In genomic region chrX:69025802-69026301, GRCh38 we compare ENCODE assay signal across 18 cellular contexts.
DNase-seq lines count a peak whose midpoint lies in the region; ATAC-seq, FAIRE-seq and TF ChIP-seq lines count a peak whose summit lies in the region.
"Had no signal": no experiment of that assay in that cellular context is flagged by ENCODE, and none has a peak within 500 bp of the region (broad histone marks: within the 10 kb centered on the region; RNA-seq: fewer than 3 reads in every experiment).

No MANE protein-coding gene starts in this region.

- H4K20me1 ChIP-seq in H1 (replicated peaks in 1 of 2; ENCODE audit: control insufficient read depth in 1 of 2, insufficient read depth in 2 of 2, low read length in 2 of 2), result no peaks in the 10 kb centered on the region

- H3K18ac ChIP-seq in H1 (ENCODE audit: extremely low read depth, low read length), result no peak overlapping the region

- no peak overlapping the region for H3K27ac ChIP-seq in H1 (ENCODE audit: low read depth, low read length)
- H3K27ac ChIP-seq: ascending aorta had no signal

- TF ChIP-seq POLR2A in NB4 (IDR thresholded peaks at IDR 0.05; ENCODE audit: extremely low read depth, insufficient read length) (no peak), H1 (IDR thresholded peaks at IDR 0.05; ENCODE audit: control extremely low read depth in 1 of 2, low read depth in 2 of 2, low read length in 2 of 2) (no peak)

- peaks cover 0 to 11% (median 3%) of the 10 kb centered on the region in 4 experiments; a peak in 5 of 7 replicates for H3K4me1 ChIP-seq in H1 (replicated peaks in 1 of 4; ENCODE audit: control insufficient read depth in 3 of 4, insufficient read depth in 4 of 4, low read length in 3 of 4)

- no peak for ATAC-seq in GM21526 (IDR thresholded peaks at IDR 0.05; ENCODE audit: low FRiP score, unreplicated experiment)
- ATAC-seq: K562; stimulated activated naive B cell treated with anti-CD40 and anti-IgM and Interleukin-4, amounts not matched to agents 10 μg/mL and 1 μg/mL and 100 μg/mL, for 72 hours; T-cell had no signal

- H2BK5ac ChIP-seq in H1 (ENCODE audit: low read depth, low read length), result no peak overlapping the region

- H3K79me1 ChIP-seq in H1 (ENCODE audit: low read depth, low read length), result no peaks in the 10 kb centered on the region

- H4K91ac ChIP-seq in H1 (replicated peaks; ENCODE audit: insufficient read length, low read length), result no peak overlapping the region

- no peaks in the 10 kb centered on the region for H3K23me2 ChIP-seq in H1 (ENCODE audit: low read depth, low read length)

- WGBS in H1 (ENCODE audit: extremely low coverage in 1 of 2, insufficient coverage in 1 of 2, insufficient read length in 1 of 2, insufficient replicate concordance in 2 of 2, low coverage in 1 of 2, low lambda C conversion rate in 2 of 2, missing lambda C conversion rate in 1 of 2), 2 experiments, result 85% methylated on average over 3 of the region's 4 CpGs; no CpG with 5 or more reads in 1 of the 2 experiments

- H3K23ac ChIP-seq in H1 (ENCODE audit: insufficient read length), result no peak overlapping the region

- POLR2A ChIA-PET in H1 (lab: Charles Lee; ENCODE audit: partially characterized antibody), result no interaction called here

- no peak overlapping the region for H3K4me2 ChIP-seq in H1 (ENCODE audit: insufficient read depth in 1 of 2, low read depth in 2 of 2, low read length in 2 of 2)

- H3K9ac ChIP-seq in H1 (replicated peaks in 1 of 4; ENCODE audit: extremely low read depth in 1 of 4, low read depth in 3 of 4, low read length in 3 of 4), result no peak overlapping the region

- H3K4me3 ChIP-seq in NB4 (ENCODE audit: low read depth, low read length), result no peak overlapping the region
- H3K4me3 ChIP-seq in H1 (ENCODE audit: extremely low read depth in 1 of 4, insufficient read depth in 2 of 4, low read depth in 3 of 4, low read length in 4 of 4), result no peak overlapping the region
- H3K4me3 ChIP-seq: ascending aorta, K562 had no signal

- no peak for FAIRE-seq in H1 (lab: Jason Lieb, UNC)
- FAIRE-seq in urothelium cell line (lab: Jason Lieb, UNC), result no peak
- FAIRE-seq: endometrium, K562 had no signal

- no peak for TF ChIP-seq CTCF in NB4 (IDR thresholded peaks at IDR 0.05; ENCODE audit: low read depth, low read length)
- TF ChIP-seq CTCF in H1 (IDR thresholded peaks at IDR 0.05; ENCODE audit: control extremely low read depth in 1 of 3, insufficient read depth in 1 of 3, low read depth in 1 of 3, low read length in 3 of 3), result no peak

- no peak overlapping the region for H2BK12ac ChIP-seq in H1 (ENCODE audit: low read depth, low read length)

- H2AFZ ChIP-seq in H1 (ENCODE audit: low read length), result no peak overlapping the region

- H3K14ac ChIP-seq in H1 (ENCODE audit: insufficient read length), result no peak overlapping the region

- H3K27me3 ChIP-seq in H1 (replicated peaks in 1 of 4; ENCODE audit: control insufficient read depth in 3 of 4, extremely low read depth in 1 of 4, insufficient read depth in 3 of 4, low read length in 3 of 4), result no peaks in the 10 kb centered on the region
- H3K27me3 ChIP-seq: ascending aorta, BE2C had no signal

- H3K36me3 ChIP-seq in H1 (ENCODE audit: control insufficient read depth in 2 of 4, insufficient read depth in 4 of 4, low read length in 3 of 4), result no peaks in the 10 kb centered on the region
- H3K36me3 ChIP-seq: ascending aorta, BE2C had no signal

- no peak overlapping the region for H3K4ac ChIP-seq in H1 (replicated peaks; ENCODE audit: insufficient read length, low read depth, low read length)

- H2BK120ac ChIP-seq in H1 (replicated peaks; ENCODE audit: low read depth, low read length), result no peak overlapping the region

- H2BK20ac ChIP-seq in H1 (ENCODE audit: low read length), result no peak overlapping the region

- no peak overlapping the region for H2BK15ac ChIP-seq in H1 (ENCODE audit: low read length)

- CTCF ChIA-PET in H1 (lab: Charles Lee; ENCODE audit: partially characterized antibody), result interaction anchor here (0.6 to 1.0 kb wide), 4 partner anchors 119 to 660 kb away, joined by 3 read pairs; no protein-coding TSS in a partner anchor

- no peak for TF ChIP-seq EP300 in H1 (IDR thresholded peaks at IDR 0.05; ENCODE audit: borderline replicate concordance in 1 of 2, low read depth in 2 of 2, low read length in 2 of 2)

- H3K9me3 ChIP-seq in H1 (ENCODE audit: insufficient read depth in 2 of 2, low read depth in 1 of 2, low read length in 1 of 2), result no peaks in the 10 kb centered on the region
- H3K9me3 ChIP-seq: ascending aorta, BE2C had no signal

- TF ChIP-seq RAD21 in H1 (IDR thresholded peaks at IDR 0.05 in 1 of 2, conservative IDR thresholded peaks at IDR 0.05 in 1 of 2; ENCODE audit: low read depth in 2 of 2, low read length in 2 of 2), result peak in 1 of 2 experiments; percentile 8; a peak in 2 of 4 replicates

- no peak overlapping the region for H4K5ac ChIP-seq in H1 (ENCODE audit: insufficient read length, low read depth, low read length)

- no peak overlapping the region for H2AK5ac ChIP-seq in H1 (ENCODE audit: low read depth, low read length)

- DNase-seq in CD1c-positive myeloid dendritic cell (ENCODE audit: extremely low spot score), result peak; percentile 1
- peak; percentile 47 for DNase-seq in NB4 (ENCODE audit: low read depth)
- DNase-seq in H1 (ENCODE audit: low read depth in 1 of 2, low spot score in 2 of 2), result no peak
- peak; percentile 95 for DNase-seq in kidney tubule cell (ENCODE audit: low spot score)
- no peak for DNase-seq in urothelium cell line (ENCODE audit: low spot score)
- no peak for DNase-seq in NCI-H510A (lab: John Stamatoyannopoulos, UW)
- no peak for DNase-seq in effector CD4-positive, alpha-beta T cell
- DNase-seq: BE2C; DND-41; midbrain; NCI-H2029 treated with DMSO at 0.1 percent for 48 hours; stimulated activated CD4-positive, alpha-beta T cell treated with anti-CD3 and anti-CD28 coated beads, Interleukin-4, amount 100 ng/mL, for 1 hour; stimulated activated naive B cell treated with anti-CD40 and anti-IgM and Interleukin-4, amounts not matched to agents 10 μg/mL and 1 μg/mL and 100 μg/mL, for 72 hours; T-cell had no signal

- H4K8ac ChIP-seq in H1 (ENCODE audit: extremely low read depth, insufficient read depth, low read length), result peak overlapping the region; percentile 51; the same call in 1 of the 2 replicates

- H3K79me2 ChIP-seq in H1 (ENCODE audit: control insufficient read depth in 1 of 2, insufficient read depth in 2 of 2, low read length in 2 of 2), result no peaks in the 10 kb centered on the region

- H3K56ac ChIP-seq in H1 (replicated peaks; ENCODE audit: insufficient read length, low read depth, low read length), result no peak overlapping the region

TF ChIP-seq in H1, 55 proteins besides CTCF, POLR2A, EP300 and RAD21:
- TF ChIP-seq MAX (IDR thresholded peaks at IDR 0.05) (no peak), SIRT6 (IDR thresholded peaks at IDR 0.05; ENCODE audit: low read length) (no peak), CTBP2 (IDR thresholded peaks at IDR 0.05; ENCODE audit: borderline replicate concordance, insufficient read depth, insufficient read length, low read length) (no peak), TEAD4 (IDR thresholded peaks at IDR 0.05; ENCODE audit: low read depth, low read length) (no peak), MAFK (IDR thresholded peaks at IDR 0.05; ENCODE audit: low read depth, low read length) (no peak)
TF ChIP-seq in H1: peak in this region for 0.

Comparison
In these comparisons a context has a peak if more than half of its experiments do, and no peak if none do; other contexts are left out.
1. DNase-seq: peak in CD1c-positive myeloid dendritic cell (single experiment), NB4 (single experiment) and kidney tubule cell (single experiment); none in H1 (0 of 2), urothelium cell line (single experiment), NCI-H510A (single experiment) and effector CD4-positive, alpha-beta T cell (single experiment).